ENCODE assay signal across 25 cellular contexts in genomic region chr5:34547300-34548085, GRCh38.
"Had no signal": no experiment of that assay in that cellular context is flagged by ENCODE, and none has a peak within 500 bp of the region (broad histone marks: within the 10 kb centered on the region; RNA-seq: fewer than 3 reads in every experiment).

No MANE protein-coding gene starts in this region.

- H3K36me3 Mint-ChIP-seq: activated naive CD4-positive, alpha-beta T cell treated with anti-CD3 and anti-CD28 coated beads, Interleukin-2, amount 10 ng/mL, durations not matched to agents 7 days and 5 days had no signal

- DNase-seq: activated CD4-positive, alpha-beta memory T cell treated with anti-CD3 and anti-CD28 coated beads for 36 hours; activated CD4-positive, alpha-beta T cell treated with anti-CD3 and anti-CD28 coated beads for 4 hours; activated CD4-positive, CD25-positive, alpha-beta regulatory T cell; activated effector memory CD4-positive, alpha-beta T cell treated with anti-CD3 and anti-CD28 coated beads, Interleukin-2, amount 50 U/mL, for 16 hours; activated naive CD4-positive, alpha-beta T cell treated with anti-CD3 and anti-CD28 coated beads, Interleukin-2, amount 10 ng/mL, durations not matched to agents 7 days and 5 days; activated T-cell treated with anti-CD3 and anti-CD28 coated beads, Interleukin-2, amount 50 U/mL, for 72 hours; amygdala; colonic mucosa; dorsolateral prefrontal cortex; effector memory CD8-positive, alpha-beta T cell; head of caudate nucleus; kidney; naive thymus-derived CD8-positive, alpha-beta T cell; ovary; right cardiac atrium; stimulated activated CD4-positive, alpha-beta T cell treated with anti-CD3 and anti-CD28 coated beads, Interleukin-12 subunit alpha, Interleukin-12 subunit beta, amount 100 ng/mL, for 4 hours; stimulated activated CD4-positive, alpha-beta T cell treated with anti-CD3 and anti-CD28 coated beads, Interleukin-4, amount 100 ng/mL, for 4 hours; stimulated activated naive CD8-positive, alpha-beta T cell treated with anti-CD3 and anti-CD28 coated beads, Interleukin-15, Interleukin-2, amounts not matched to agents 100 U/mL and 50 U/mL, for 24 hours; T-helper 9 cell; thyroid gland had no signal

- H3K27ac Mint-ChIP-seq: activated CD4-positive, alpha-beta memory T cell treated with anti-CD3 and anti-CD28 coated beads for 36 hours; activated naive CD4-positive, alpha-beta T cell treated with anti-CD3 and anti-CD28 coated beads, Interleukin-2, amount 10 ng/mL, durations not matched to agents 7 days and 5 days; activated T-cell treated with anti-CD3 and anti-CD28 coated beads, Interleukin-2, amount 50 U/mL, for 72 hours; effector memory CD8-positive, alpha-beta T cell; naive thymus-derived CD8-positive, alpha-beta T cell had no signal

- H3K4me3 ChIP-seq: colonic mucosa, dorsolateral prefrontal cortex, gastroesophageal sphincter, lung, ovary, thyroid gland had no signal

- H3K4me1 Mint-ChIP-seq: activated naive CD4-positive, alpha-beta T cell treated with anti-CD3 and anti-CD28 coated beads, Interleukin-2, amount 10 ng/mL, durations not matched to agents 7 days and 5 days; naive thymus-derived CD8-positive, alpha-beta T cell had no signal

- H3K27me3 ChIP-seq: colonic mucosa, gastroesophageal sphincter, neutrophil, ovary, thyroid gland had no signal

- H3K4me1 ChIP-seq: colonic mucosa had no signal

- H3K36me3 ChIP-seq: colonic mucosa, gastroesophageal sphincter, neutrophil, ovary, thyroid gland had no signal

- H3K27ac ChIP-seq: colonic mucosa, dorsolateral prefrontal cortex, gastroesophageal sphincter, neutrophil, ovary, thyroid gland had no signal

- FAIRE-seq: bronchial epithelial cell, kidney had no signal

- ATAC-seq: activated T-cell treated with anti-CD3 and anti-CD28 coated beads, Interleukin-2, amount 50 U/mL, for 72 hours; effector memory CD8-positive, alpha-beta T cell; gastroesophageal sphincter; left lobe of liver; naive thymus-derived CD8-positive, alpha-beta T cell; right cardiac atrium; stimulated activated naive CD8-positive, alpha-beta T cell treated with anti-CD3 and anti-CD28 coated beads, Interleukin-15, Interleukin-2, amounts not matched to agents 100 U/mL and 50 U/mL, for 24 hours had no signal

- H3K4me3 Mint-ChIP-seq: activated CD4-positive, alpha-beta memory T cell treated with anti-CD3 and anti-CD28 coated beads for 36 hours; activated naive CD4-positive, alpha-beta T cell treated with anti-CD3 and anti-CD28 coated beads, Interleukin-2, amount 10 ng/mL, durations not matched to agents 7 days and 5 days; activated T-cell treated with anti-CD3 and anti-CD28 coated beads, Interleukin-2, amount 50 U/mL, for 72 hours; effector memory CD8-positive, alpha-beta T cell; naive thymus-derived CD8-positive, alpha-beta T cell had no signal

- H3K9me3 ChIP-seq: colonic mucosa, neutrophil, thyroid gland had no signal
